Comparison of ENCODE assay signal across 21 cellular contexts in the genomic region with DNA sequence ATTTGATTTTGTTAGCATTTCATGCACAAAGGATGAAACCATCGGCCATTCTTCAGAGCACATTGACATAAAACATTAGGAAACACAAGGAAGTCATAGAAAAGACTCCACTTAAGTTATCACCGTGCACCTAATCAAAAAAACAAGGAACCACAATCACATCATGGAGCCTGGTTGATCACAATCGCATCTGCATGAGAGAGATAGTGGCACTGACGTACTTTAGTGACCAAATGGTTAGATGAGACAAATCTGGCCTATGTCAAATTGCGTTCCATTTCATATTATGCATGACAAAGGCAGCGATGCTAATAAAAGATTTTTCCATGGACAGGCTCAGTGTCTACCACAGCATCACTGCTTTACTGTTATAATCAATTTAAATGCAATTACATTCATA.
DNase-seq lines count a peak whose midpoint lies in the region; ATAC-seq, FAIRE-seq and TF ChIP-seq lines count a peak whose summit lies in the region.
"Had no signal": no experiment of that assay in that cellular context is flagged by ENCODE, and none has a peak within 500 bp of the region (broad histone marks: within the 10 kb centered on the region; RNA-seq: fewer than 3 reads in every experiment).

No MANE protein-coding gene starts in this region.

- H3K27me3 Mint-ChIP-seq in stimulated activated naive B cell treated with anti-CD40 and anti-IgM and Interleukin-4, amounts not matched to agents 10 μg/mL and 1 μg/mL and 100 μg/mL, for 72 hours, result no peaks in the 10 kb centered on the region
- H3K27me3 Mint-ChIP-seq: CD4-positive, alpha-beta T cell; CD8-positive, alpha-beta memory T cell had no signal

- dilution Hi-C loops in endothelial cell of umbilical vein (cut with MboI; ENCODE audit: extremely low pct_ligation_motif_present, low sequenced_read_pairs), result no loop called here

- H3K9me3 Mint-ChIP-seq in stimulated activated naive B cell treated with anti-CD40 and anti-IgM and Interleukin-4, amounts not matched to agents 10 μg/mL and 1 μg/mL and 100 μg/mL, for 72 hours, result no peaks in the 10 kb centered on the region
- H3K9me3 Mint-ChIP-seq: CD14-positive monocyte had no signal

- H3K4me2 ChIP-seq in endothelial cell of umbilical vein (ENCODE audit: insufficient read depth, low read length), result no peak overlapping the region
- H3K4me2 ChIP-seq: BLaER1 had no signal

- TF ChIP-seq CTCF in endothelial cell of umbilical vein (IDR thresholded peaks at IDR 0.05; ENCODE audit: extremely low read depth in 1 of 2, insufficient read depth in 1 of 2, low read depth in 1 of 2, low read length in 2 of 2), result no peak

- CTCF ChIA-PET in endothelial cell of umbilical vein (lab: Charles Lee), result no interaction called here

- no peaks in the 10 kb centered on the region for H3K36me3 ChIP-seq in endothelial cell of umbilical vein (ENCODE audit: control insufficient read depth in 2 of 2, extremely low read depth in 1 of 2, insufficient read depth in 2 of 2, low read length in 2 of 2)
- H3K36me3 ChIP-seq: BLaER1 had no signal

- ATAC-seq in stimulated activated naive B cell treated with anti-CD40 and anti-IgM and Interleukin-4, amounts not matched to agents 10 μg/mL and 1 μg/mL and 100 μg/mL, for 72 hours (replicated peaks), result no peak
- ATAC-seq: GM12878, HCT116 had no signal

- H3K27me3 ChIP-seq in endothelial cell of umbilical vein (ENCODE audit: control insufficient read depth in 2 of 2, insufficient read depth in 2 of 2, low read length in 2 of 2), result no peaks in the 10 kb centered on the region
- H3K27me3 ChIP-seq: BLaER1 had no signal

- H3K9me3 ChIP-seq in endothelial cell of umbilical vein (replicated peaks; ENCODE audit: control insufficient read depth, insufficient read depth, low read length), result no peaks in the 10 kb centered on the region
- H3K9me3 ChIP-seq: BLaER1 had no signal

- no peak overlapping the region for H3K4me3 ChIP-seq in endothelial cell of umbilical vein (replicated peaks in 1 of 3; ENCODE audit: insufficient read depth in 1 of 3, low read depth in 1 of 3, low read length in 3 of 3)
- H3K4me3 ChIP-seq: BLaER1, GM12878, GM23248 had no signal

- TF ChIP-seq POLR2A in endothelial cell of umbilical vein (IDR thresholded peaks at IDR 0.05; ENCODE audit: low read depth, low read length), result no peak

- intact Hi-C loops in endothelial cell of umbilical vein (cut with micrococcal nuclease), result no loop called here

- no peaks in the 10 kb centered on the region for H4K20me1 ChIP-seq in endothelial cell of umbilical vein (replicated peaks; ENCODE audit: control insufficient read depth, extremely low read depth, insufficient read depth, low read length)
- H4K20me1 ChIP-seq: BLaER1 had no signal

- no peak overlapping the region for H3K9ac ChIP-seq in endothelial cell of umbilical vein (replicated peaks; ENCODE audit: extremely low read depth, insufficient read depth, low read length)
- H3K9ac ChIP-seq: BLaER1, GM23248 had no signal

- no peaks in the 10 kb centered on the region for H3K4me1 ChIP-seq in endothelial cell of umbilical vein (ENCODE audit: control insufficient read depth, extremely low read depth, insufficient read depth, low read length)
- H3K4me1 ChIP-seq: BLaER1 had no signal

- no peaks in the 10 kb centered on the region for H3K36me3 Mint-ChIP-seq in stimulated activated naive B cell treated with anti-CD40 and anti-IgM and Interleukin-4, amounts not matched to agents 10 μg/mL and 1 μg/mL and 100 μg/mL, for 72 hours
- H3K36me3 Mint-ChIP-seq: CD14-positive monocyte; CD8-positive, alpha-beta memory T cell had no signal

- H3K79me2 ChIP-seq in endothelial cell of umbilical vein (ENCODE audit: control insufficient read depth, insufficient read depth, low read length), result no peaks in the 10 kb centered on the region

- FAIRE-seq in endothelial cell of umbilical vein (lab: Jason Lieb, UNC), result peak; percentile 21
- FAIRE-seq: GM12878, GM19239, H1 had no signal

- POLR2A ChIA-PET in endothelial cell of umbilical vein (lab: Charles Lee), result no interaction called here

- H3K27ac Mint-ChIP-seq in stimulated activated naive B cell treated with anti-CD40 and anti-IgM and Interleukin-4, amounts not matched to agents 10 μg/mL and 1 μg/mL and 100 μg/mL, for 72 hours, result no peak overlapping the region
- H3K27ac Mint-ChIP-seq: CD14-positive monocyte; CD4-positive, alpha-beta T cell; CD8-positive, alpha-beta memory T cell had no signal

- BruUV-seq in endothelial cell of umbilical vein (replicated peaks; lab: Mats Ljungman, UMichigan), result no TSS peak

- DNase-seq in DMS114 treated with DMSO at 0.1 percent for 48 hours (lab: John Stamatoyannopoulos, UW; ENCODE audit: unreplicated experiment) (peak; percentile 65), SK-N-DZ (ENCODE audit: low spot score) (peak; percentile 94), endothelial cell of umbilical vein (ENCODE audit: low read depth, low spot score) (no peak), UCSD-AML1 (lab: John Stamatoyannopoulos, UW; ENCODE audit: unreplicated experiment) (no peak)
- DNase-seq in stimulated activated naive B cell treated with anti-CD40 and anti-IgM and Interleukin-4, amounts not matched to agents 10 μg/mL and 1 μg/mL and 100 μg/mL, for 72 hours, result no peak
- DNase-seq in stimulated activated CD4-positive, alpha-beta T cell treated with anti-CD3 and anti-CD28 coated beads, Interleukin-4, amount 100 ng/mL, for 24 hours, result no peak
- DNase-seq: Calu3; CD4-positive, alpha-beta T cell; CD8-positive, alpha-beta memory T cell; COR-L47; DMS153; EL; GDM1; GM23248; H7 had no signal

- H2AFZ ChIP-seq in endothelial cell of umbilical vein (ENCODE audit: low read depth, low read length), result no peak overlapping the region
- H2AFZ ChIP-seq: GM23248 had no signal

- no peak overlapping the region for H3K27ac ChIP-seq in endothelial cell of umbilical vein (ENCODE audit: insufficient read depth, low read depth, low read length)
- H3K27ac ChIP-seq: BLaER1, GM23248 had no signal

- H3K4me3 Mint-ChIP-seq in stimulated activated naive B cell treated with anti-CD40 and anti-IgM and Interleukin-4, amounts not matched to agents 10 μg/mL and 1 μg/mL and 100 μg/mL, for 72 hours, result no peak overlapping the region
- H3K4me3 Mint-ChIP-seq: CD14-positive monocyte; CD4-positive, alpha-beta T cell; CD8-positive, alpha-beta memory T cell had no signal

- H3K4me1 Mint-ChIP-seq in stimulated activated naive B cell treated with anti-CD40 and anti-IgM and Interleukin-4, amounts not matched to agents 10 μg/mL and 1 μg/mL and 100 μg/mL, for 72 hours, result no peaks in the 10 kb centered on the region
- H3K4me1 Mint-ChIP-seq: CD8-positive, alpha-beta memory T cell had no signal

- H3K9me1 ChIP-seq in endothelial cell of umbilical vein (replicated peaks; ENCODE audit: control insufficient read depth, extremely low read depth, insufficient read depth, low read length), result no peaks in the 10 kb centered on the region

TF ChIP-seq in endothelial cell of umbilical vein, 7 proteins besides CTCF, POLR2A, EP300 and RAD21:
- TF ChIP-seq EZH2 (IDR thresholded peaks at IDR 0.05; ENCODE audit: borderline replicate concordance, low read depth, low read length, severe bottlenecking), result no peak
- TF ChIP-seq GATA2 (IDR thresholded peaks at IDR 0.05; ENCODE audit: insufficient read depth, insufficient read length, low read depth, low read length), result no peak
- TF ChIP-seq MAX (IDR thresholded peaks at IDR 0.05; ENCODE audit: insufficient read depth, insufficient read length), result no peak
- no peak for TF ChIP-seq MYC (IDR thresholded peaks at IDR 0.05; ENCODE audit: low read depth, low read length)
- TF ChIP-seq POLR2AphosphoS5 (IDR thresholded peaks at IDR 0.05; ENCODE audit: insufficient read depth, low read depth, low read length), result no peak
- TF ChIP-seq JUN (IDR thresholded peaks at IDR 0.05; ENCODE audit: borderline replicate concordance, insufficient read depth, insufficient read length, low read depth), result no peak
- no peak for TF ChIP-seq FOS (IDR thresholded peaks at IDR 0.05; ENCODE audit: borderline replicate concordance, insufficient read depth, low read length)

Comparison
In these comparisons a context has a peak if more than half of its experiments do, and no peak if none do; other contexts are left out.
1. DNase-seq: peak in DMS114 treated with DMSO at 0.1 percent for 48 hours (single experiment) and SK-N-DZ (single experiment); none in endothelial cell of umbilical vein (single experiment), stimulated activated naive B cell treated with anti-CD40 and anti-IgM and Interleukin-4, amounts not matched to agents 10 μg/mL and 1 μg/mL and 100 μg/mL, for 72 hours (single experiment), stimulated activated CD4-positive, alpha-beta T cell treated with anti-CD3 and anti-CD28 coated beads, Interleukin-4, amount 100 ng/mL, for 24 hours (single experiment) and UCSD-AML1 (single experiment).